ENCODE assay signal across 16 cellular contexts in the genomic region with DNA sequence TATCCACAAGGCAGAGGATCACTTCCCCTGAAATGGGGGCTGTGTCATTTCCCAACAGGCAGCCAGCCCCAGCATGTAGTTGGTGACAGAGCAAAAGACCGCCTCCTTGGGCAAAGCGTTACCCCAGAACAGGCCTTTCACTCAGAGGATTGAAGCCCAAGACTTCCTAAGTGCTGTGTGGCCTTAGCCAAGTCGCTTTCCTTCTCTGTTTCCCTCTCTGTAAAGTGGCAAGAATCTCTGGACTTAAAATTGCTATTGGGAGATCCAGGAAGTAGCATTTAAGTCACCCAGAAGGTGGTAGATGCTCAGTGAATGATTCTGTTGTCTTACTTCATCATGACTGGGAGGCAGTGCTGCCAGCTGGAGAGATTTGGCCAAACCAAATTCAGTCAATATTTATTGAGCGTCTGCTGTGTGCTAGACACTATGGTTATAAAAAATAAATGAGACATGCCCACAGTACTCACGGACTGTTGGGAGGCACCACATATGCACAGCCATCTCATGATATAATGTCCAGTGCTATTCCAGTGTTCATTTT.
"Had no signal": no experiment of that assay in that cellular context is flagged by ENCODE, and none has a peak within 500 bp of the region (broad histone marks: within the 10 kb centered on the region; RNA-seq: fewer than 3 reads in every experiment).

No MANE protein-coding gene starts in this region.

- H3K27me3 Mint-ChIP-seq: memory B cell, naive B cell had no signal

- H3K4me3 Mint-ChIP-seq: endodermal cell, memory B cell, naive B cell had no signal

- H3K4me1 Mint-ChIP-seq: endodermal cell, memory B cell had no signal

- H3K9me3 ChIP-seq: left ventricle myocardium inferior, lower lobe of right lung, neutrophil, right atrium auricular region had no signal

- H3K27ac Mint-ChIP-seq: endodermal cell, memory B cell had no signal

- DNase-seq: effector CD4-positive, alpha-beta T cell; endodermal cell; erythroblast; foreskin melanocyte; head of caudate nucleus; kidney; left cardiac atrium; left ventricle myocardium inferior; lower lobe of right lung; naive B cell; small intestine; stimulated activated CD4-positive, alpha-beta T cell treated with anti-CD3 and anti-CD28 coated beads, Interleukin-12 subunit alpha, Interleukin-12 subunit beta, amount 100 ng/mL, for 4 hours; stimulated activated naive CD4-positive, alpha-beta T cell had no signal

- H3K9me3 Mint-ChIP-seq: endodermal cell, memory B cell, naive B cell had no signal

- ATAC-seq: left cardiac atrium, lower lobe of right lung had no signal
